ENCODE assay signal across 1 cellular context in genomic region chr15:83068054-83068453, GRCh38.
TF ChIP-seq lines count a peak whose summit lies in the region.

No MANE protein-coding gene starts in this region.

TF ChIP-seq in H1, 55 proteins besides CTCF, POLR2A, EP300 and RAD21:
- TF ChIP-seq SP4 (IDR thresholded peaks at IDR 0.05; ENCODE audit: low read length), result no peak
- no peak for TF ChIP-seq SP2 (IDR thresholded peaks at IDR 0.05; ENCODE audit: low read length)
- TF ChIP-seq GABPA (IDR thresholded peaks at IDR 0.05; ENCODE audit: borderline replicate concordance, insufficient read depth, low read length), result no peak
- TF ChIP-seq ASH2L (IDR thresholded peaks at IDR 0.05; ENCODE audit: low read length), result no peak
- no peak for TF ChIP-seq USF2 (IDR thresholded peaks at IDR 0.05; ENCODE audit: low read length)
- no peak for TF ChIP-seq CBX8 (IDR thresholded peaks at IDR 0.05; ENCODE audit: borderline replicate concordance, low read depth, low read length)
